7 cellular contexts compared by ENCODE assay signal in genomic region chrX:72713599-72714444, GRCh38. TPM values are rescaled to one million over a fixed set of nuclear protein-coding genes. Genes with fewer than 3 reads are reported as not detected.
DNase-seq lines count a peak whose midpoint lies in the region; ATAC-seq and TF ChIP-seq lines count a peak whose summit lies in the region.
"Not testable (repeated sequence)": the region's sequence is repeated elsewhere in the genome, so short reads cannot be mapped to it uniquely, and the experiment has no call there.

TSS of gene PHKA1 (minus strand) at chrX:72714306. CDS start at chrX:72713880, 426 bp downstream.

- peak within 1 kb of the TSS; percentile 76 for H3K4me3 Mint-ChIP-seq in activated T-cell treated with anti-CD3 and anti-CD28 coated beads, Interleukin-2, amount 50 U/mL, for 24 hours
- H3K4me3 Mint-ChIP-seq in endodermal cell, result peak within 1 kb of the TSS; percentile 60

- H2AFZ ChIP-seq in IMR-90 (replicated peaks; ENCODE audit: low read length, poor library complexity), result peak within 1 kb of the TSS; percentile 89

- H3K56ac ChIP-seq in IMR-90 (ENCODE audit: extremely low read depth, insufficient read depth, low read length), result peak within 1 kb of the TSS; percentile 41; the same call in 1 of the 2 replicates

- not testable (repeated sequence) for H3K27me3 ChIP-seq in IMR-90 (ENCODE audit: control insufficient read depth, insufficient read depth, low read length); endodermal cell (ENCODE audit: control insufficient read depth, insufficient read depth, low read length, poor library complexity, severe bottlenecking); skeletal muscle satellite cell (ENCODE audit: control insufficient read depth, insufficient read depth, low read length)

- POLR2A ChIA-PET in IMR-90 (lab: Charles Lee; ENCODE audit: unreplicated experiment), result not testable (repeated sequence)

- peak within 1 kb of the TSS; percentile 66; the same call in 1 of the 2 replicates for H3K23ac ChIP-seq in IMR-90 (ENCODE audit: low read depth, low read length)

- H4K20me1 ChIP-seq in IMR-90 (ENCODE audit: insufficient read depth, low read length), result not testable (repeated sequence)

- H3K14ac ChIP-seq in IMR-90 (replicated peaks; ENCODE audit: low read depth, low read length), result peak within 1 kb of the TSS; percentile 66

- in situ Hi-C loops in IMR-90 (cut with MboI; ENCODE audit: low sequenced_read_pairs), result loop anchor here (10.0 kb wide), 2 partner anchors 109 to 139 kb away; partner anchors contain the start of gene HDAC8

- not testable (repeated sequence) for TF ChIP-seq CTCF in IMR-90 (conservative IDR thresholded peaks at IDR 0.05; ENCODE audit: low read depth, low read length)
- peak; percentile 17 for TF ChIP-seq CTCF in endodermal cell (conservative IDR thresholded peaks at IDR 0.05)

- not testable (repeated sequence) for BruUV-seq in IMR-90 (replicated peaks; lab: Mats Ljungman, UMichigan)

- H2AK9ac ChIP-seq in IMR-90 (replicated peaks; ENCODE audit: low read depth, low read length, poor library complexity), result not testable (repeated sequence)

- H3K27ac Mint-ChIP-seq in activated T-cell treated with anti-CD3 and anti-CD28 coated beads, Interleukin-2, amount 50 U/mL, for 24 hours, result peak within 1 kb of the TSS; percentile 74
- peak within 1 kb of the TSS; percentile 39 for H3K27ac Mint-ChIP-seq in endodermal cell

- dilution Hi-C loops in IMR-90 (cut with HindIII; ENCODE audit: low sequenced_read_pairs, unreplicated experiment), result not testable (repeated sequence)

- H3K9ac ChIP-seq in IMR-90 (ENCODE audit: low read depth, low read length) (peak within 1 kb of the TSS; percentile 56), skeletal muscle satellite cell (ENCODE audit: low read depth, low read length) (peak within 1 kb of the TSS; percentile 70)
- not testable (repeated sequence) for H3K9ac ChIP-seq in endodermal cell (ENCODE audit: extremely low read depth, low read length, poor library complexity, severe bottlenecking)

- H4K91ac ChIP-seq in IMR-90 (ENCODE audit: insufficient read depth, low read depth, low read length), result peak within 1 kb of the TSS; percentile 21; the same call in 1 of the 2 replicates

- H2BK20ac ChIP-seq in IMR-90 (ENCODE audit: low read depth, low read length), result not testable (repeated sequence)

- not testable (repeated sequence) for H3K36me3 Mint-ChIP-seq in activated T-cell treated with anti-CD3 and anti-CD28 coated beads, Interleukin-2, amount 50 U/mL, for 24 hours (ENCODE audit: low read depth); endodermal cell (ENCODE audit: low read depth)

- not testable (repeated sequence) for H3K36me3 ChIP-seq in IMR-90 (ENCODE audit: control insufficient read depth, insufficient read depth, low read length); endodermal cell (ENCODE audit: control insufficient read depth, insufficient read depth, low read length); skeletal muscle satellite cell (ENCODE audit: insufficient read depth, low read length)

- DNase-seq in IMR-90 (peak; percentile 14), RKO (ENCODE audit: low spot score) (peak; percentile 73), endodermal cell (peak; percentile 72), left colon (peak; percentile 33 to 62)
- DNase-seq in activated T-cell treated with anti-CD3 and anti-CD28 coated beads, Interleukin-2, amount 50 U/mL, for 24 hours, result peak; percentile 68

- not testable (repeated sequence) for H3K9me3 ChIP-seq in IMR-90 (ENCODE audit: control insufficient read depth, insufficient read depth, low read length); endodermal cell (ENCODE audit: control insufficient read depth, low read length); skeletal muscle satellite cell (replicated peaks; ENCODE audit: low read length)

- intact Hi-C loops in IMR-90 (cut with micrococcal nuclease), result loop anchor here (1.0 to 5.0 kb wide), 2 partner anchors 94 to 142 kb away; partner anchors contain the start of gene HDAC8
- intact Hi-C loops in left colon (cut with DNase I, micrococcal nuclease), result not testable (repeated sequence)

- H3K4me3 ChIP-seq in IMR-90 (ENCODE audit: insufficient read depth, low read depth, low read length) (peak within 1 kb of the TSS; percentile 76), endodermal cell (ENCODE audit: low read length) (peak within 1 kb of the TSS; percentile 78), skeletal muscle satellite cell (ENCODE audit: low read length) (peak within 1 kb of the TSS; percentile 67)

- peak within 1 kb of the TSS; percentile 95 for H3K4me2 ChIP-seq in IMR-90 (ENCODE audit: low read depth, low read length)
- peak within 1 kb of the TSS; percentile 74 for H3K4me2 ChIP-seq in skeletal muscle satellite cell (ENCODE audit: low read length)

- not testable (repeated sequence) for TF ChIP-seq RAD21 in IMR-90 (IDR thresholded peaks at IDR 0.05; ENCODE audit: low read length)

- H2BK5ac ChIP-seq in IMR-90 (ENCODE audit: low read depth, low read length, poor library complexity, severe bottlenecking), result peak within 1 kb of the TSS; percentile 85

- peak within 1 kb of the TSS; percentile 48 for H3K27ac ChIP-seq in IMR-90 (ENCODE audit: insufficient read depth, low read length)
- not testable (repeated sequence) for H3K27ac ChIP-seq in endodermal cell (ENCODE audit: low read depth, low read length)

- peaks cover 45% of the 10 kb centered on the region for H3K27me3 Mint-ChIP-seq in activated T-cell treated with anti-CD3 and anti-CD28 coated beads, Interleukin-2, amount 50 U/mL, for 24 hours
- not testable (repeated sequence) for H3K27me3 Mint-ChIP-seq in endodermal cell (ENCODE audit: insufficient read depth)

- H3K79me1 ChIP-seq in IMR-90 (ENCODE audit: low read depth in 1 of 2, low read length in 2 of 2), result not testable (repeated sequence)

- TF ChIP-seq POLR2A in GM18505 (IDR thresholded peaks at IDR 0.05; ENCODE audit: borderline replicate concordance, extremely low read depth, insufficient read depth, insufficient read length); IMR-90 (IDR thresholded peaks at IDR 0.05; ENCODE audit: low read depth, low read length): not testable (repeated sequence)

- peak within 1 kb of the TSS; percentile 63; the same call in 1 of the 2 replicates for H3K18ac ChIP-seq in IMR-90 (ENCODE audit: low read depth, low read length)

- not testable (repeated sequence) for H3K4me1 ChIP-seq in IMR-90 (ENCODE audit: control insufficient read depth, insufficient read depth, low read length); endodermal cell (ENCODE audit: control insufficient read depth, insufficient read depth, low read length); skeletal muscle satellite cell (ENCODE audit: control insufficient read depth, insufficient read depth, low read length)

- ATAC-seq in GM18505 (IDR thresholded peaks at IDR 0.05; ENCODE audit: unreplicated experiment) (peak; percentile 72), IMR-90 (ENCODE audit: low read depth) (peak; percentile 73), left colon (peak; percentile 83)

- H3K4me1 Mint-ChIP-seq in activated T-cell treated with anti-CD3 and anti-CD28 coated beads, Interleukin-2, amount 50 U/mL, for 24 hours (ENCODE audit: low read depth), result peaks cover 12% of the 10 kb centered on the region
- H3K4me1 Mint-ChIP-seq in endodermal cell, result not testable (repeated sequence)

- H3K9me1 ChIP-seq in IMR-90 (ENCODE audit: insufficient read depth, low read length), result not testable (repeated sequence)

- peak within 1 kb of the TSS in 1 of 2 experiments; percentile 74; a peak in 3 of 4 replicates for H4K8ac ChIP-seq in IMR-90 (ENCODE audit: low read depth in 2 of 2, low read length in 2 of 2)

- not testable (repeated sequence) for H2BK120ac ChIP-seq in IMR-90 (ENCODE audit: low read depth, low read length)

- not testable (repeated sequence) for H2AK5ac ChIP-seq in IMR-90 (ENCODE audit: low read depth, low read length)

- not testable (repeated sequence) for H3K9me3 Mint-ChIP-seq in activated T-cell treated with anti-CD3 and anti-CD28 coated beads, Interleukin-2, amount 50 U/mL, for 24 hours
- H3K9me3 Mint-ChIP-seq in endodermal cell, result peaks cover 37% of the 10 kb centered on the region

- CTCF ChIA-PET in IMR-90 (lab: Yijun Ruan, JAX), result interaction anchor here (1.1 kb wide), 1 partner anchor 433 kb away, joined by 3 read pairs; no protein-coding TSS in a partner anchor

- H3K4ac ChIP-seq in IMR-90 (ENCODE audit: low read depth, low read length), result peak within 1 kb of the TSS; percentile 65

- 0 out of 3 replicates have a peak within 1 kb of the TSS, but pooled peaks have one; percentile 83 for H2BK15ac ChIP-seq in IMR-90 (ENCODE audit: low read depth, low read length)

- peak within 1 kb of the TSS; percentile 54 for H4K5ac ChIP-seq in IMR-90 (ENCODE audit: low read depth, low read length)

- 24% methylated on average over 11 of the region's 80 CpGs; no CpG with 5 or more reads in 1 of the 2 experiments for WGBS in IMR-90 (ENCODE audit: extremely low coverage in 2 of 2, insufficient read length in 1 of 2), 2 experiments
- 9% methylated on average over 78 of the region's 80 CpGs; no CpG with 5 or more reads in 1 of the 2 experiments for WGBS in endodermal cell (ENCODE audit: insufficient coverage in 1 of 2, insufficient read length in 1 of 2), 2 experiments

RNA-seq across cellular contexts. Expression of gene PHKA1, which starts in this region (rescaled TPM):
- total RNA-seq in IMR-90 (2012; rRNA removed), result 3.3 and 4.5 TPM in 2 replicates
- 2.3 and 2.7 TPM in 2 replicates for polyA plus RNA-seq in IMR-90 (2012; rRNA removed)
- 0.93 and 1.3 TPM in 2 replicates for polyA plus RNA-seq in IMR-90 (2012; cell fraction: cytosol; rRNA removed)
- 1.7 and 4.4 TPM in 2 replicates for polyA plus RNA-seq in IMR-90 (2012; cell fraction: nucleus; rRNA removed; ENCODE audit: low replicate concordance)
- total RNA-seq in endodermal cell, result 10 to 100 TPM in 1 of 2 donors, 1 to 10 TPM in 1; 6.7 to 10.2 TPM
- polyA plus RNA-seq in endodermal cell (2013, experiment 1 of 2), result 3.6 TPM
- 3.3 TPM for polyA plus RNA-seq in endodermal cell (2013, experiment 2 of 2)
- total RNA-seq in left colon, result 1 to 10 TPM; 3.9 TPM
- 6.1 and 8.9 TPM in 2 replicates for total RNA-seq in skeletal muscle satellite cell (2012; rRNA removed)

Comparison
In these comparisons a context has a peak if more than half of its experiments do, and no peak if none do; other contexts are left out.
1. DNase-seq: peak in every context shown above with its lines; median percentile 73 in RKO; 72 in endodermal cell; 68 in activated T-cell treated with anti-CD3 and anti-CD28 coated beads, Interleukin-2, amount 50 U/mL, for 24 hours; 48 in left colon; 14 in IMR-90.